Comparison of ENCODE assay signal across 8 cellular contexts in the genomic region with DNA sequence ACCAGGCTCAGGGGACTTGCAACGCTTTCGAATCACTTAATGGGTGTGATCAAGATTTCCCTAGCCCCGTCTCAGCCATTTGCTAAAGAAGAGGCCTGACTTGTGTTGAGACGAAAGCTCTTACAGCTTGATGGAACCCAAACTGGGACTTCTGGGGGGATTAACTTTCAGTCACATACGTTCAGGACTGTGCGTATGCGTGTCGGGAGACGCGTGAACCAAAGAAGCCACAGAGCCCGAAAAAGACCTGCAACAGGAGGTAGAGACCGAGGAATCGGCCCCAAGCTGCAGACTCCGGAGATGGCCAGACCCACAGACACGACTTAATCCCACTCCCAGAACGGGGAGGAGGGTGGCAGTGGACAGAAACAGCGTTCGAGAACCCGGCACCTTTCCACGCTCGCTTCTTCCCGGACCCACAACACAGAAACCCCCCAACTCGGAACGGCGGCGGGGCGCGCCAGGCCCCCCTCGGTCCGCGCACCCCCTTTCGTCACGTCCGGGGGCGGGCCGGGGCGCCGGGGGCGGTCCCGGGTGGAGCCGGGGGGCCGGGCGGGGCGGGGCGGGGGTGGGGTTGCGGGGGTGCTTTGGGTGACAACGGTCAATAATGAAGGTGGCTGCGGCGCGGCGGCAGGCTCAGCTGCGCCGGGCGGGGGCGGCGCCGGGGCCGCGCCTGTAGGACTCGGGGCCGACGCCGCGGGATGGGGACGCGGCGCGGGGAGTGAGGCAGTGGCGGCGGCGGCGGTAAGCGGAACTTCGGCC. TPM values are rescaled to one million over a fixed set of nuclear protein-coding genes. Genes with fewer than 3 reads are reported as not detected.
A peak's percentile ranks its signal among the peaks of the same experiment; 100 is the strongest.
DNase-seq lines count a peak whose midpoint lies in the region; ATAC-seq and TF ChIP-seq lines count a peak whose summit lies in the region.

A gene (plus strand): TSS at position 604 of the 762 bp plus-strand sequence. CDS start 256 bp downstream, outside the sequence.

- no peaks in the 10 kb centered on the region for H3K36me3 ChIP-seq in heart left ventricle
- H3K36me3 ChIP-seq in transverse colon: no peaks in the 10 kb centered on the region

- H3K9me3 ChIP-seq in heart left ventricle (no peaks in the 10 kb centered on the region), transverse colon (no peaks in the 10 kb centered on the region)

- peak within 1 kb of the TSS; percentile 92 for H3K4me3 ChIP-seq in GM12865 (ENCODE audit: low read depth, low read length)
- peak within 1 kb of the TSS; percentile 66 to 100 (median 89) for H3K4me3 ChIP-seq in heart left ventricle
- peak within 1 kb of the TSS; percentile 89 to 96 (median 92) for H3K4me3 ChIP-seq in transverse colon

- H3K27ac ChIP-seq in adipose tissue (ENCODE audit: low read depth, low read length) (peak within 1 kb of the TSS; percentile 90), heart left ventricle (peak within 1 kb of the TSS; percentile 87 to 97 (median 92)), transverse colon (peak within 1 kb of the TSS; percentile 96 to 99 (median 98))

- H3K36me3 Mint-ChIP-seq in HFFc6 (ENCODE audit: low read depth) (0 out of 2 replicates have a peak, but pooled peaks cover 3% of the 10 kb centered on the region), T-cell (peaks cover 3% of the 10 kb centered on the region)

- peak; percentile 38 to 77 for TF ChIP-seq POLR2A in heart left ventricle (IDR thresholded peaks at IDR 0.05)
- TF ChIP-seq POLR2A in transverse colon (IDR thresholded peaks at IDR 0.05): peak; percentile 86

- CTCF ChIA-PET in T-cell (lab: Charles Lee): interaction anchor here in 1 of 2 donors (1.2 kb wide), 1 partner anchor 22 kb away, joined by 4 read pairs; no protein-coding TSS in a partner anchor

- no peaks in the 10 kb centered on the region for H3K9me3 Mint-ChIP-seq in HFFc6
- no peaks in the 10 kb centered on the region for H3K9me3 Mint-ChIP-seq in T-cell

- WGBS in adipose tissue, 3 donors: 0 to 1% (median 0%) methylated on average over 53 to 74 of the region's 74 CpGs
- WGBS in heart left ventricle, 4 donors: 0 to 1% (median 1%) methylated on average over 35 to 74 of the region's 74 CpGs
- 0% methylated on average over 1 to 35 of the region's 74 CpGs for WGBS in transverse colon (ENCODE audit: low coverage in 1 of 2), 2 donors

- intact Hi-C loops in heart left ventricle (cut with DNase I) (loop anchor here in 5 of 10 donors (5.0 to 10.0 kb wide), 2 partner anchors 78 to 81 kb away; no protein-coding TSS in a partner anchor), posterior cingulate gyrus (cut with DNase I) (loop anchor here (2.0 to 5.0 kb wide), 2 partner anchors 188 to 304 kb away; a partner anchor contains a TSS), transverse colon (cut with DNase I; ENCODE audit: low total_unique reads) (no loop called here)

- H3K27ac Mint-ChIP-seq in HFFc6 (peak within 1 kb of the TSS; percentile 95), T-cell (peak within 1 kb of the TSS; percentile 99)

- peak; percentile 87 for DNase-seq in GM12865 (ENCODE audit: low read depth)
- DNase-seq in HFFc6: peak; percentile 12
- peak; percentile 11 for DNase-seq in NCI-H1048 (lab: John Stamatoyannopoulos, UW)
- DNase-seq in T-cell: peak; percentile 50 to 85 (median 73)
- peak; percentile 78 to 90 (median 79) for DNase-seq in heart left ventricle
- DNase-seq in posterior cingulate gyrus: peak; percentile 51 to 96 (median 72)
- peak; percentile 85 for DNase-seq in transverse colon

- H3K4me1 Mint-ChIP-seq in HFFc6 (ENCODE audit: low read depth): peaks cover 29% of the 10 kb centered on the region
- peaks cover 37 to 45% (median 43%) of the 10 kb centered on the region in 3 donors for H3K4me1 Mint-ChIP-seq in T-cell

- no peak for TF ChIP-seq CTCF in GM12865 (IDR thresholded peaks at IDR 0.05; ENCODE audit: insufficient read depth, low read depth, low read length, missing control alignments)
- TF ChIP-seq CTCF in HFFc6 (IDR thresholded peaks at IDR 0.05): no peak
- TF ChIP-seq CTCF in heart left ventricle (IDR thresholded peaks at IDR 0.05): peak in 2 of 12 donors; percentile 1 to 10
- TF ChIP-seq CTCF in transverse colon (IDR thresholded peaks at IDR 0.05): no peak

- POLR2A ChIA-PET in T-cell (lab: Charles Lee): interaction anchor here in 1 of 2 donors (0.6 to 1.1 kb wide), 2 partner anchors 11 to 28 kb away, joined by 3 read pairs; no protein-coding TSS in a partner anchor

- TF ChIP-seq EP300 in transverse colon (IDR thresholded peaks at IDR 0.05; ENCODE audit: low read depth): no peak

- H3K27me3 Mint-ChIP-seq in HFFc6 (ENCODE audit: insufficient read depth): no peaks in the 10 kb centered on the region
- peaks cover 0 to 1% of the 10 kb centered on the region in 2 donors for H3K27me3 Mint-ChIP-seq in T-cell

- peak within 1 kb of the TSS; percentile 97 for H3K4me3 Mint-ChIP-seq in HFFc6
- H3K4me3 Mint-ChIP-seq in T-cell: peak within 1 kb of the TSS; percentile 98 to 99 (median 99)

- H3K4me1 ChIP-seq in heart left ventricle (peaks cover 0 to 54% (median 15%) of the 10 kb centered on the region in 12 donors), transverse colon (peaks cover 3 to 43% (median 21%) of the 10 kb centered on the region in 4 donors)

- ATAC-seq in T-cell (replicated peaks in 1 of 4): peak; percentile 76 to 81 (median 78)
- ATAC-seq in heart left ventricle: peak; percentile 85 to 95 (median 93)

- H3K27me3 ChIP-seq in heart left ventricle (no peaks in the 10 kb centered on the region), transverse colon (no peaks in the 10 kb centered on the region)

- in situ Hi-C loops in transverse colon (cut with MboI; ENCODE audit: low pct_ligation_motif_present in 1 of 4, low pct_unique_long_range_greater_than_20kb in 1 of 4, low sequenced_read_pairs in 3 of 4): no loop called here

RNA-seq across cellular contexts. Expression of the gene that starts here (rescaled TPM):
- 10 to 100 TPM; 43.9 to 60.5 (median 51.5) TPM for total RNA-seq in HFFc6 (2021; fragmentation: NEBNext Ultra II Directional; extraction: Animal tissue kit (Norgen Biotek cat#: 25700))
- 100 to 1,000 TPM in 2 of 5 donors, 10 to 100 TPM in 3; 90.7 to 139 (median 98.1) TPM for total RNA-seq in T-cell
- polyA plus RNA-seq in adipose tissue: 10 to 100 TPM in 2 of 3 donors, 1 to 10 TPM in 1; 9.5 to 16.3 (median 10.7) TPM
- 10 to 100 TPM; 24.7 to 45.6 (median 36.2) TPM for total RNA-seq in heart left ventricle
- 10 to 100 TPM in 1 of 2 donors, 1 to 10 TPM in 1; 4.9 to 12.6 TPM for polyA plus RNA-seq in heart left ventricle
- total RNA-seq in transverse colon: 100 to 1,000 TPM; 117 to 219 (median 134) TPM

Comparison
In these comparisons a context has a peak if more than half of its experiments do, and no peak if none do; other contexts are left out.
1. Peak in every context shown above with its lines: DNase-seq, ATAC-seq, H3K4me3 ChIP-seq and H3K27ac ChIP-seq.
2. DNase-seq: peak in every context shown above with its lines; median percentile 87 in GM12865; 85 in transverse colon; 79 in heart left ventricle; 73 in T-cell; 72 in posterior cingulate gyrus; 12 in HFFc6; 11 in NCI-H1048.